ENCODE assay signal across 27 cellular contexts in the genomic region with DNA sequence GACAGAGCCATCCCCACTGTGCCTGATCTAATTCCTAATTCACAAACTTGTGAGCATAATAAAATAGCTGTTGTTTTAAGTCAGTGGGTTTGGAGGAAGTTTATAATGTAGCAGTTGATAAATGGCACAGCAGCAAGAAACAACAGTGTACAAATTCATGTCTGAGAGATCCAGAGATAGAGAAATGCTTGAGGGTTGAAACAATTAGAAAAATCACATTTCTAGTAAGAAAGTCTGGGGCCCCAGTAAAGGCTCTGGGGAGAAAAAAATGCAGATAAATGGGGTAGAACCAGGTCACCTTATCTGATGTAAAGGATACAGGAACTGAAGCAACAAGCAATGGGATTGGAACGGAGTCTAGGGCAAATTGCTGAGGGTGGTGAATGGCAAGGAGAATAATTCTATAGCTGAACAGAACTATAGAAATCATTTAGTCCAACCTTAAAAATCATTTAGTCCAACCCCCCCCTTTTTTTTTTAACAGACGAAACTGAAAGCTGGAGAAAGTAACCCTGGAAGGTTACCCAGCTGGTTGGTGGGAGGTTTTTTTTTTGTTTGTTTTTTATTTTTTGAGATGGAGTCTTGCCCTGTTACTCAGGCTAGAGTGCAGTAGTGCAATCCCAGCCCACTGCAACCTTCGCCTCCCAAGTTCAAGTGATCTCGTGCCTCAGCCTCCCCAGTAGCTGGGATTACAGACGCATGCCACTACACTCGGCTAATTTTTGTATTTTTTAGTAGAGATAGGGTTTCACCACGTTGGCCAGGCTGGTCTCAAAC. TPM values are rescaled to one million over a fixed set of nuclear protein-coding genes. Genes with fewer than 3 reads are reported as not detected.
"Had no signal": no experiment of that assay in that cellular context is flagged by ENCODE, and none has a peak within 500 bp of the region (broad histone marks: within the 10 kb centered on the region; RNA-seq: fewer than 3 reads in every experiment).

No MANE protein-coding gene starts in this region.

- H3K27ac Mint-ChIP-seq: activated CD4-positive, alpha-beta memory T cell treated with anti-CD3 and anti-CD28 coated beads, Interleukin-2, amount 10 ng/mL, durations not matched to agents 7 days and 5 days; activated T-helper 17 cell treated with anti-CD3 and anti-CD28 coated beads, Interleukin-2, amount 50 U/mL, for 72 hours; progenitor cell of endocrine pancreas; T-helper 1 cell treated with Interleukin-12 subunit alpha and Interleukin-12 subunit beta and Interleukin-4 antibody, amounts not matched to agents 30 μg/mL and 1 μg/mL, for 36 hours had no signal

- H3K27me3 Mint-ChIP-seq: activated CD4-positive, alpha-beta memory T cell treated with anti-CD3 and anti-CD28 coated beads, Interleukin-2, amount 10 ng/mL, durations not matched to agents 7 days and 5 days; activated T-helper 17 cell treated with anti-CD3 and anti-CD28 coated beads, Interleukin-2, amount 50 U/mL, for 72 hours; progenitor cell of endocrine pancreas had no signal

- H3K27me3 ChIP-seq: body of pancreas, esophagus squamous epithelium, neutrophil, right lobe of liver, testis, transverse colon had no signal

- H3K9me3 Mint-ChIP-seq: activated CD4-positive, alpha-beta memory T cell treated with anti-CD3 and anti-CD28 coated beads, Interleukin-2, amount 10 ng/mL, durations not matched to agents 7 days and 5 days; activated T-cell treated with anti-CD3 and anti-CD28 coated beads, Interleukin-2, amount 50 U/mL, for 4 hours; activated T-helper 17 cell treated with anti-CD3 and anti-CD28 coated beads, Interleukin-2, amount 50 U/mL, for 72 hours; nephron; T-helper 1 cell treated with Interleukin-12 subunit alpha and Interleukin-12 subunit beta and Interleukin-4 antibody, amounts not matched to agents 30 μg/mL and 1 μg/mL, for 36 hours had no signal

- H3K27ac ChIP-seq: body of pancreas, epithelial cell of prostate, esophagus squamous epithelium, neutrophil, right lobe of liver, skin epidermis, transverse colon, VCaP had no signal

- DNase-seq: activated CD4-positive, alpha-beta memory T cell treated with anti-CD3 and anti-CD28 coated beads, Interleukin-2, amount 10 ng/mL, durations not matched to agents 7 days and 5 days; activated CD4-positive, alpha-beta T cell treated with anti-CD3 and anti-CD28 coated beads for 48 hours; activated gamma-delta T cell treated with Interleukin-2 at 50 U/mL for 16 hours; activated naive CD4-positive, alpha-beta T cell treated with anti-CD3 and anti-CD28 coated beads, Interleukin-2, amount 50 U/mL, for 16 hours; activated T-cell treated with anti-CD3 and anti-CD28 coated beads, Interleukin-2, amount 50 U/mL, for 4 hours; aorta; body of pancreas; dermis blood vessel endothelial cell; effector CD8-positive, alpha-beta T cell; esophagus squamous epithelium; left ventricle myocardium superior; mammary epithelial cell; right lobe of liver; stimulated activated CD4-positive, alpha-beta T cell treated with anti-CD3 and anti-CD28 coated beads, Interleukin-12 subunit alpha, Interleukin-12 subunit beta, amount 100 ng/mL, for 4 hours; stimulated activated CD4-positive, alpha-beta T cell treated with anti-CD3 and anti-CD28 coated beads, Interleukin-4, amount 100 ng/mL, for 1 hour; stimulated activated naive CD8-positive, alpha-beta T cell treated with anti-CD3 and anti-CD28 coated beads, Interleukin-15, Interleukin-2, amounts not matched to agents 100 U/mL and 50 U/mL, for 24 hours; T-helper 9 cell; testis; transverse colon had no signal

- H3K36me3 ChIP-seq: esophagus squamous epithelium, neutrophil, right lobe of liver, transverse colon had no signal

- H3K4me1 ChIP-seq: body of pancreas, esophagus squamous epithelium, right lobe of liver, transverse colon had no signal

- H3K4me3 ChIP-seq: body of pancreas, esophagus squamous epithelium, right lobe of liver, skin epidermis, testis, transverse colon had no signal

- ATAC-seq: activated T-cell treated with anti-CD3 and anti-CD28 coated beads, Interleukin-2, amount 50 U/mL, for 4 hours; activated T-helper 17 cell treated with anti-CD3 and anti-CD28 coated beads, Interleukin-2, amount 50 U/mL, for 72 hours; body of pancreas; left ventricle myocardium superior; right lobe of liver; stimulated activated naive CD8-positive, alpha-beta T cell treated with anti-CD3 and anti-CD28 coated beads, Interleukin-15, Interleukin-2, amounts not matched to agents 100 U/mL and 50 U/mL, for 24 hours had no signal

- H3K9me3 ChIP-seq: body of pancreas, esophagus squamous epithelium, neutrophil, right lobe of liver, testis, transverse colon had no signal

- H3K4me1 Mint-ChIP-seq: activated CD4-positive, alpha-beta memory T cell treated with anti-CD3 and anti-CD28 coated beads, Interleukin-2, amount 10 ng/mL, durations not matched to agents 7 days and 5 days; activated T-helper 17 cell treated with anti-CD3 and anti-CD28 coated beads, Interleukin-2, amount 50 U/mL, for 72 hours; nephron had no signal

- H3K4me3 Mint-ChIP-seq: activated CD4-positive, alpha-beta memory T cell treated with anti-CD3 and anti-CD28 coated beads, Interleukin-2, amount 10 ng/mL, durations not matched to agents 7 days and 5 days; activated T-cell treated with anti-CD3 and anti-CD28 coated beads, Interleukin-2, amount 50 U/mL, for 4 hours; activated T-helper 17 cell treated with anti-CD3 and anti-CD28 coated beads, Interleukin-2, amount 50 U/mL, for 72 hours; nephron; T-helper 1 cell treated with Interleukin-12 subunit alpha and Interleukin-12 subunit beta and Interleukin-4 antibody, amounts not matched to agents 30 μg/mL and 1 μg/mL, for 36 hours had no signal

RNA-seq across cellular contexts. Expression of gene GXYLT2, which starts 25.3 kb away (rescaled TPM):
- total RNA-seq: activated CD4-positive, alpha-beta memory T cell treated with anti-CD3 and anti-CD28 coated beads, Interleukin-2, amount 10 ng/mL, durations not matched to agents 7 days and 5 days; activated T-cell treated with anti-CD3 and anti-CD28 coated beads, Interleukin-2, amount 50 U/mL, for 4 hours; activated T-helper 17 cell treated with anti-CD3 and anti-CD28 coated beads, Interleukin-2, amount 50 U/mL, for 72 hours had no signal
